Comparison of ENCODE assay signal across 1 cellular context in the genomic region with DNA sequence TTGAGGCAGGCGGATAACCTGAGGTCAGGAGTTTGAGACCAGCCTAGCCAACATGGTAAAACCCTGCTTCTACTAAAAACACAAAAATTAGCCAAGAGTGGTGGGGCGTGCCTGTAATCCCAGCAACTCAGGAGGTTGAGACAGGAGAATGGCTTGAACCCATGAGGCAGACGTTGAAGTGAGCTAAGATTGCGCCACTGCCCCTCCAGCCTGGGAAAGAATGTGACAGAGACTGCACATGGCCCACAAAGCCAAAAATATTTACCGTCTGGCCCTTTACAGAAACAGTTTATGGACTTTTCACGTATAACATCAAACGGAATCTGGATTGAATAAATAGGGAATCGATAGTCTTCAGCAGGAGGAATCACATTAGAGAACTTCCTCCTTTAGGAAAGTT.
TF ChIP-seq lines count a peak whose summit lies in the region.

No MANE protein-coding gene starts in this region.

TF ChIP-seq in IMR-90, 13 proteins besides CTCF, POLR2A, EP300 and RAD21 (continued from another document):
- TF ChIP-seq, protein P1, sequence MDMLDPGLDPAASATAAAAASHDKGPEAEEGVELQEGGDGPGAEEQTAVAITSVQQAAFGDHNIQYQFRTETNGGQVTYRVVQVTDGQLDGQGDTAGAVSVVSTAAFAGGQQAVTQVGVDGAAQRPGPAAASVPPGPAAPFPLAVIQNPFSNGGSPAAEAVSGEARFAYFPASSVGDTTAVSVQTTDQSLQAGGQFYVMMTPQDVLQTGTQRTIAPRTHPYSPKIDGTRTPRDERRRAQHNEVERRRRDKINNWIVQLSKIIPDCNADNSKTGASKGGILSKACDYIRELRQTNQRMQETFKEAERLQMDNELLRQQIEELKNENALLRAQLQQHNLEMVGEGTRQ (IDR thresholded peaks at IDR 0.05; ENCODE audit: low read depth, low read length), result 0 out of 2 replicates have a peak, but pooled peaks have one; percentile 11
- peak; percentile 97 for TF ChIP-seq CEBPB (IDR thresholded peaks at IDR 0.05; ENCODE audit: low read depth, low read length)
- TF ChIP-seq SMC3 (IDR thresholded peaks at IDR 0.05; ENCODE audit: low read depth, low read length), result no peak
